28 cellular contexts compared by ENCODE assay signal in the genomic region with DNA sequence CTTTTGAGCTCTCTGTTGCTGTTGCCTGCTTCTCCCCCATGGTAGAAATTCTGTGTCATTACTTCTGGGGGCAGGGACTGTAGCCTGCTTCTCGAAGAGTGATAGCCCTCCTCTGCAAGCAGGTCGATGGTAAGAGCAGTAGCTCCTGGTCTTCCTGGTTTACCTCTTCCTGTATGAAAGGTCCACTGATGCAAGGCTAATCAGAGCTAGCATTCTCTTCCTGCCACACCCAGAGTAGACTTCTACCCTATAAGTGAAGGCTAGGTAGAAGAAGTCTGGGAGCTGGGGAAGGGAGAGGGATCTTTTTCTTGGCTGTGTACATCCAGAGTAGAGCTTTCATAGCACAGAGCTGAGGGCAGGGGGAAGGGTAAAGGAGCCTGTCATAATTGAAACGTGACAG.
"Had no signal": no experiment of that assay in that cellular context is flagged by ENCODE, and none has a peak within 500 bp of the region (broad histone marks: within the 10 kb centered on the region; RNA-seq: fewer than 3 reads in every experiment).

No MANE protein-coding gene starts in this region.

- H3K4me1 ChIP-seq: neural progenitor cell, parathyroid adenoma, psoas muscle, right lobe of liver, sigmoid colon, suprapubic skin, testis, tibial artery, transverse colon, upper lobe of right lung, uterus had no signal

- H3K9me3 ChIP-seq: ovary, right lobe of liver, sigmoid colon, suprapubic skin, testis, transverse colon, upper lobe of right lung, uterus had no signal

- H3K27me3 ChIP-seq: neural progenitor cell, ovary, right lobe of liver, sigmoid colon, spleen, suprapubic skin, testis, tibial artery, transverse colon, upper lobe of right lung, uterus had no signal

- DNase-seq: natural killer cell; occipital lobe; ovary; posterior cingulate gyrus; psoas muscle; right cardiac atrium; right lobe of liver; sigmoid colon; spleen; stimulated activated CD4-positive, alpha-beta T cell treated with anti-CD3 and anti-CD28 coated beads, Interleukin-12 subunit alpha, Interleukin-12 subunit beta, amount 100 ng/mL, for 4 hours; stimulated activated CD4-positive, alpha-beta T cell treated with anti-CD3 and anti-CD28 coated beads, Interleukin-1b, Interleukin-23, amount 100 ng/mL, for 48 hours; stimulated activated CD4-positive, alpha-beta T cell treated with anti-CD3 and anti-CD28 coated beads, Interleukin-4, amount 100 ng/mL, for 1 hour; stimulated activated CD4-positive, alpha-beta T cell treated with anti-CD3 and anti-CD28 coated beads, Interleukin-4, amount 100 ng/mL, for 4 hours; stimulated activated CD8-positive, alpha-beta memory T cell treated with anti-CD3 and anti-CD28 coated beads, Interleukin-4, amount 100 ng/mL, for 48 hours; stimulated activated naive CD4-positive, alpha-beta T cell; stimulated activated naive CD8-positive, alpha-beta T cell treated with anti-CD3 and anti-CD28 coated beads, Interleukin-15, amount 100 ng/mL, for 72 hours; stimulated activated naive CD8-positive, alpha-beta T cell treated with anti-CD3 and anti-CD28 coated beads, Interleukin-15, Interleukin-2, amounts not matched to agents 100 U/mL and 50 U/mL, for 24 hours; substantia nigra; testis; tibial artery; transverse colon; upper lobe of right lung; uterus had no signal

- H3K36me3 ChIP-seq: neural progenitor cell, ovary, right lobe of liver, sigmoid colon, spleen, suprapubic skin, tibial artery, transverse colon, upper lobe of right lung, uterus had no signal

- H3K4me3 ChIP-seq: neural progenitor cell, ovary, psoas muscle, right lobe of liver, sigmoid colon, smooth muscle cell, spleen, suprapubic skin, testis, tibial artery, transverse colon, upper lobe of right lung, uterus had no signal

- ATAC-seq: natural killer cell; psoas muscle; right cardiac atrium; right lobe of liver; stimulated activated memory B cell treated with anti-CD40 and anti-IgM and Interleukin-4, amounts not matched to agents 10 μg/mL and 1 μg/mL and 100 μg/mL, for 72 hours; stimulated activated naive CD8-positive, alpha-beta T cell treated with anti-CD3 and anti-CD28 coated beads, Interleukin-15, amount 100 ng/mL, for 72 hours; stimulated activated naive CD8-positive, alpha-beta T cell treated with anti-CD3 and anti-CD28 coated beads, Interleukin-15, Interleukin-2, amounts not matched to agents 100 U/mL and 50 U/mL, for 24 hours; upper lobe of right lung had no signal

- H3K27ac ChIP-seq: neural progenitor cell, ovary, parathyroid adenoma, psoas muscle, right lobe of liver, sigmoid colon, spleen, suprapubic skin, testis, tibial artery, transverse colon, upper lobe of right lung, uterus had no signal
